ENCODE assay signal across 1 cellular context in the genomic region with DNA sequence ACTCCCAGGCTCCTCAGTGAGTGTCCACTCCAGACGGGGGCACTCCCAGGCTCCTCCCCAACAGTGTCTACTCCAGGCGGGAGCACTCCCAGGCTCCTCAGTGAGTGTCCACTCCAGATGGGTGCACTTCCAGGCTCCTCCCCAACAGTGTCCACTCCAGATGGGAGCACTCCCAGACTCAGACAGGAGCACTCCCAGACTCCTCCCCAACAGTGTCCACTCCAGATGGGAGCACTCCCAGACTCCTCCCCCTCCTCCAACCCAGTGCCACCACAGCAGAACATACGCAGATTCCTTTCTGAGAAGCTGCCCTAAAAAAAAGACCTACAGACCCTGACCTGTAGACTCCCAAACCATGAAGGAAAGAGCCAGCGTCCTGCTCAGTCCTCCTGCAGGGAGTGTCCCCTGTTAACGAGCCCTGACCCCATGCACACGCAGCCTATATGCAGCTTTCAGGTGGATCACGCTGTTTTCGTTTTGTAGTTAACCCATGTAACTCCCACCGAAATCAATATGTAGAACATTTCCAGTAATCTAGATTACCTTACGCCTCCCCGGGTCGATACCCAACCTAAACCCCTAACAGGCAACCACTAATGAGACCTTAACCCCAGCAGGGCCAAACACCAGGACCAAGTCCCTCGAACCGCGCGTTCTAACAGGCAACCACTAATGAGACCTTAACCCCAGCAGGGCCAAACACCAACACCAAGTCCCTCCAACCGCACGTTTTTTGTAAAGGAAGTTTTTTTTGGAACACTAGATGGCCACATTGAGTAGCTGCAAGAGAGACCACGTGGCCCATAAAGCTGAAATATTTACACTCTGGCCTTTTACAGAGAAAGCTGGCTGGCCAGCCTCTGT.
TF ChIP-seq lines count a peak whose summit lies in the region.

No MANE protein-coding gene starts in this region.

TF ChIP-seq in HEK293, 187 proteins besides CTCF, POLR2A, EP300 and RAD21 (continued from another document):
- TF ChIP-seq, protein P1, sequence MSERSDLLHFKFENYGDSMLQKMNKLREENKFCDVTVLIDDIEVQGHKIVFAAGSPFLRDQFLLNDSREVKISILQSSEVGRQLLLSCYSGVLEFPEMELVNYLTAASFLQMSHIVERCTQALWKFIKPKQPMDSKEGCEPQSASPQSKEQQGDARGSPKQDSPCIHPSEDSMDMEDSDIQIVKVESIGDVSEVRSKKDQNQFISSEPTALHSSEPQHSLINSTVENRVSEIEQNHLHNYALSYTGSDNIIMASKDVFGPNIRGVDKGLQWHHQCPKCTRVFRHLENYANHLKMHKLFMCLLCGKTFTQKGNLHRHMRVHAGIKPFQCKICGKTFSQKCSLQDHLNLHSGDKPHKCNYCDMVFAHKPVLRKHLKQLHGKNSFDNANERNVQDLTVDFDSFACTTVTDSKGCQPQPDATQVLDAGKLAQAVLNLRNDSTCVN (tag by site-specific recombination; optimal IDR thresholded peaks at IDR 0.05): no peak
- TF ChIP-seq ZNF324 (tag by site-specific recombination; IDR thresholded peaks at IDR 0.05): 0 out of 2 replicates have a peak, but pooled peaks have one; percentile 33
- no peak for TF ChIP-seq ZNF792 (tag by site-specific recombination; IDR thresholded peaks at IDR 0.05)
- TF ChIP-seq KLF1 (tag by site-specific recombination; IDR thresholded peaks at IDR 0.05): no peak
- TF ChIP-seq ZNF16 (tag by site-specific recombination; IDR thresholded peaks at IDR 0.05; ENCODE audit: low read depth): no peak
- TF ChIP-seq SCRT1 (tag by site-specific recombination; IDR thresholded peaks at IDR 0.05; ENCODE audit: borderline replicate concordance): peak; percentile 37; the same call in 1 of the 2 replicates
- no peak for TF ChIP-seq ZNF660 (tag by site-specific recombination; IDR thresholded peaks at IDR 0.05)
- no peak for TF ChIP-seq ZNF571 (tag by site-specific recombination; IDR thresholded peaks at IDR 0.05)
- TF ChIP-seq TRIM28 (IDR thresholded peaks at IDR 0.05; ENCODE audit: borderline replicate concordance, low read length): 0 out of 2 replicates have a peak, but pooled peaks have one; percentile 45
- no peak for TF ChIP-seq ZFP69B (tag by site-specific recombination; IDR thresholded peaks at IDR 0.05)
